ENCODE assay signal across 1 cellular context in genomic region chr11:67613960-67614715, GRCh38.
TF ChIP-seq lines count a peak whose summit lies in the region.

No MANE protein-coding gene starts in this region.

TF ChIP-seq in GM12878, 131 proteins besides CTCF, POLR2A, EP300 and RAD21 (continued from another document):
- TF ChIP-seq SKIL (IDR thresholded peaks at IDR 0.05; ENCODE audit: low read depth, poor library complexity, severe bottlenecking) (peak; percentile 48), ZNF622 (IDR thresholded peaks at IDR 0.05) (no peak), IRF3 (IDR thresholded peaks at IDR 0.05) (no peak), GABPA (IDR thresholded peaks at IDR 0.05; ENCODE audit: low read depth) (no peak), MAX (IDR thresholded peaks at IDR 0.05; ENCODE audit: low read depth, low read length) (peak; percentile 46; the same call in 1 of the 2 replicates), ASH2L (IDR thresholded peaks at IDR 0.05; ENCODE audit: borderline replicate concordance, low read depth) (no peak), TCF7 (IDR thresholded peaks at IDR 0.05; ENCODE audit: borderline replicate concordance) (no peak), NR2C1 (IDR thresholded peaks at IDR 0.05) (no peak), BACH1 (IDR thresholded peaks at IDR 0.05; ENCODE audit: borderline replicate concordance) (peak; percentile 37; the same call in 1 of the 2 replicates), RBBP5 (conservative IDR thresholded peaks at IDR 0.05) (no peak), RAD51 (IDR thresholded peaks at IDR 0.05) (no peak), KAT2A (conservative IDR thresholded peaks at IDR 0.05; ENCODE audit: control insufficient read depth, low read depth, low read length) (no peak), IRF4 (IDR thresholded peaks at IDR 0.05; ENCODE audit: low read depth, low read length) (peak; percentile 34; the same call in 1 of the 2 replicates), SMAD1 (IDR thresholded peaks at IDR 0.05; ENCODE audit: low read depth, partially characterized antibody) (peak; percentile 13), ATF2 (IDR thresholded peaks at IDR 0.05; ENCODE audit: low read length) (no peak), YBX1 (IDR thresholded peaks at IDR 0.05) (no peak), RFX5 (IDR thresholded peaks at IDR 0.05; ENCODE audit: low read depth, low read length) (no peak; the same call in 1 of the 2 replicates), POLR2AphosphoS2 (IDR thresholded peaks at IDR 0.05; ENCODE audit: low read depth, low read length) (peak; percentile 82; the same call in 1 of the 2 replicates), SREBF1 (IDR thresholded peaks at IDR 0.05; ENCODE audit: low read length) (no peak), CBX3 (IDR thresholded peaks at IDR 0.05; ENCODE audit: borderline replicate concordance, low read depth) (no peak), STAT3 (IDR thresholded peaks at IDR 0.05; ENCODE audit: low read depth, low read length) (no peak)
